Comparison of ENCODE assay signal across 15 cellular contexts in the genomic region with DNA sequence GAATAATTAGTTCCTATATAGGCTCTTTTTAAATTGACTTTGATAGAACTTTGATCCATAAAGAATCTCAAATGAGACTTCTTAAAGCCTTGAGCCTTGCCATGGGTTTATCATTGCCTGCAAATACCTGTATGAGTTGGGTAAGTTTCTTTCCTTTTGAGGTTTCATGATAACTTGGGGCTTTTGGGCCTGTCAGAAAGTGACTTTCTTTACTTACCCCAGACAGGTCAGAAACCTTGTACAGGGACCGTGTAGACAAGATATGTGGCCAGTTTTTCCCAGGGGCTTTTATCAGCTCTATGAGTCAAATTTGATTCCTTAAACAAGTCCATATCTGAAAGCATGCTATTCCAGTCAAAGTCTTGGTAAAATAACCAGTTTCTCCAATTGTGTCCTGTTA. TPM values are rescaled to one million over a fixed set of nuclear protein-coding genes. Genes with fewer than 3 reads are reported as not detected.
DNase-seq lines count a peak whose midpoint lies in the region; ATAC-seq and TF ChIP-seq lines count a peak whose summit lies in the region.
"Had no signal": no experiment of that assay in that cellular context is flagged by ENCODE, and none has a peak within 500 bp of the region (broad histone marks: within the 10 kb centered on the region; RNA-seq: fewer than 3 reads in every experiment).

No MANE protein-coding gene starts in this region.

- 88 to 94% methylated on average over 1 of the region's 1 CpG for WGBS in gastroesophageal sphincter (ENCODE audit: low coverage in 1 of 2), 2 donors

- no peaks in the 10 kb centered on the region for H3K27me3 ChIP-seq in right atrium auricular region
- H3K27me3 ChIP-seq in gastroesophageal sphincter = no peaks in the 10 kb centered on the region

- H3K4me3 ChIP-seq in right atrium auricular region = no peak overlapping the region
- H3K4me3 ChIP-seq in gastroesophageal sphincter = no peak overlapping the region

- H3K27ac ChIP-seq in right atrium auricular region (no peak overlapping the region), gastroesophageal sphincter (no peak overlapping the region)

- no peak for TF ChIP-seq EP300 in gastroesophageal sphincter (IDR thresholded peaks at IDR 0.05)

- DNase-seq in NAMALWA (ENCODE audit: low spot score) = no peak
- DNase-seq in right atrium auricular region (ENCODE audit: low spot score) = no peak
- DNase-seq: activated effector memory CD4-positive, alpha-beta T cell treated with Interleukin-2 at 50 U/mL for 16 hours; amniotic stem cell; effector memory CD4-positive, alpha-beta T cell; NCI-H1694; stimulated activated CD4-positive, alpha-beta T cell treated with anti-CD3 and anti-CD28 coated beads, Interleukin-2, amount 100 ng/mL, for 48 hours; substantia nigra had no signal

- H3K36me3 ChIP-seq in right atrium auricular region = peaks cover 29% of the 10 kb centered on the region
- peaks cover 0 to 89% of the 10 kb centered on the region in 2 donors for H3K36me3 ChIP-seq in gastroesophageal sphincter

- no peak for TF ChIP-seq POLR2A in gastroesophageal sphincter (IDR thresholded peaks at IDR 0.05)

- peak; percentile 57 for ATAC-seq in GM18502 (IDR thresholded peaks at IDR 0.05; ENCODE audit: poor library complexity, unreplicated experiment)
- ATAC-seq in GM19395 (IDR thresholded peaks at IDR 0.05; ENCODE audit: unreplicated experiment) = peak; percentile 53
- ATAC-seq in HG02885 (IDR thresholded peaks at IDR 0.05; ENCODE audit: poor library complexity, unreplicated experiment) = peak; percentile 67
- ATAC-seq in HG03571 (IDR thresholded peaks at IDR 0.05; ENCODE audit: unreplicated experiment) = peak; percentile 55
- ATAC-seq in GM21737 (IDR thresholded peaks at IDR 0.05; ENCODE audit: unreplicated experiment) = no peak
- no peak for ATAC-seq in gastroesophageal sphincter
- ATAC-seq: Right ventricle myocardium inferior had no signal

- no peak for TF ChIP-seq CTCF in right atrium auricular region (IDR thresholded peaks at IDR 0.05)
- no peak for TF ChIP-seq CTCF in gastroesophageal sphincter (IDR thresholded peaks at IDR 0.05)

- H3K4me1 ChIP-seq in right atrium auricular region (no peaks in the 10 kb centered on the region), gastroesophageal sphincter (no peaks in the 10 kb centered on the region)

- no peaks in the 10 kb centered on the region for H3K9me3 ChIP-seq in right atrium auricular region
- no peaks in the 10 kb centered on the region for H3K9me3 ChIP-seq in gastroesophageal sphincter

RNA-seq across cellular contexts. Expression of gene KCTD3, which starts 17.3 kb away (rescaled TPM):
- total RNA-seq in right atrium auricular region (10 to 100 TPM; 12.5 to 14.3 TPM), gastroesophageal sphincter (10 to 100 TPM; 67.9 to 77.3 (median 73.9) TPM)

Comparison
In these comparisons a context has a peak if more than half of its experiments do, and no peak if none do; other contexts are left out.
1. ATAC-seq: peak in GM18502 (single experiment), GM19395 (single experiment), HG02885 (single experiment) and HG03571 (single experiment); none in GM21737 (single experiment) and gastroesophageal sphincter (single experiment).
2. RNA of gene KCTD3, which starts 17.3 kb away (total RNA-seq): 67.9 to 77.3 TPM in gastroesophageal sphincter; 12.5 to 14.3 TPM in right atrium auricular region; every median in the first group is over 4 times any median in the second.